In genomic region chr16:2531696-2532493, GRCh38 we compare ENCODE assay signal across 1 cellular context.
A peak's percentile ranks its signal among the peaks of the same experiment; 100 is the strongest.
TF ChIP-seq lines count a peak whose summit lies in the region.

No MANE protein-coding gene starts in this region.

TF ChIP-seq in K562, 482 proteins besides CTCF, POLR2A, EP300 and RAD21 (continued from another document and continues in another):
- no peak; the same call in 1 of the 2 replicates for TF ChIP-seq ZNF592 (IDR thresholded peaks at IDR 0.05)
- peak; percentile 64 for TF ChIP-seq ATF3 (IDR thresholded peaks at IDR 0.05)
- no peak for TF ChIP-seq ATF3 (CRISPR knock-in tag; conservative IDR thresholded peaks at IDR 0.05)
- peak; percentile 48; the same call in 1 of the 2 replicates for TF ChIP-seq RAD51 (IDR thresholded peaks at IDR 0.05; ENCODE audit: borderline replicate concordance, low read depth)
- peak; percentile 65 for TF ChIP-seq JUND (IDR thresholded peaks at IDR 0.05; ENCODE audit: borderline replicate concordance, low read depth, low read length)
- no peak for TF ChIP-seq JUND (tag; IDR thresholded peaks at IDR 0.05; ENCODE audit: borderline replicate concordance, low read depth, low read length)
- TF ChIP-seq, protein P1, sequence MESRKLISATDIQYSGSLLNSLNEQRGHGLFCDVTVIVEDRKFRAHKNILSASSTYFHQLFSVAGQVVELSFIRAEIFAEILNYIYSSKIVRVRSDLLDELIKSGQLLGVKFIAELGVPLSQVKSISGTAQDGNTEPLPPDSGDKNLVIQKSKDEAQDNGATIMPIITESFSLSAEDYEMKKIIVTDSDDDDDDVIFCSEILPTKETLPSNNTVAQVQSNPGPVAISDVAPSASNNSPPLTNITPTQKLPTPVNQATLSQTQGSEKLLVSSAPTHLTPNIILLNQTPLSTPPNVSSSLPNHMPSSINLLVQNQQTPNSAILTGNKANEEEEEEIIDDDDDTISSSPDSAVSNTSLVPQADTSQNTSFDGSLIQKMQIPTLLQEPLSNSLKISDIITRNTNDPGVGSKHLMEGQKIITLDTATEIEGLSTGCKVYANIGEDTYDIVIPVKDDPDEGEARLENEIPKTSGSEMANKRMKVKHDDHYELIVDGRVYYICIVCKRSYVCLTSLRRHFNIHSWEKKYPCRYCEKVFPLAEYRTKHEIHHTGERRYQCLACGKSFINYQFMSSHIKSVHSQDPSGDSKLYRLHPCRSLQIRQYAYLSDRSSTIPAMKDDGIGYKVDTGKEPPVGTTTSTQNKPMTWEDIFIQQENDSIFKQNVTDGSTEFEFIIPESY (CRISPR knock-in tag; IDR thresholded peaks at IDR 0.05), result peak; percentile 76
- peak; percentile 13; the same call in 1 of the 2 replicates for TF ChIP-seq ZFPM2 (CRISPR knock-in tag; IDR thresholded peaks at IDR 0.05)
- TF ChIP-seq CEBPG (CRISPR knock-in tag; IDR thresholded peaks at IDR 0.05), result peak; percentile 74
- peak in 1 of 2 experiments; percentile 40; a peak in 1 of 4 replicates for TF ChIP-seq CEBPG (tag; conservative IDR thresholded peaks at IDR 0.05 in 1 of 2, IDR thresholded peaks at IDR 0.05 in 1 of 2)
- no peak for TF ChIP-seq CSDE1 (IDR thresholded peaks at IDR 0.05)
- peak; percentile 53 to 76; a peak in 3 of 4 replicates for TF ChIP-seq FOXK2 (conservative IDR thresholded peaks at IDR 0.05 in 1 of 2, IDR thresholded peaks at IDR 0.05 in 1 of 2; ENCODE audit: low read depth in 2 of 2)
- TF ChIP-seq, protein P2, sequence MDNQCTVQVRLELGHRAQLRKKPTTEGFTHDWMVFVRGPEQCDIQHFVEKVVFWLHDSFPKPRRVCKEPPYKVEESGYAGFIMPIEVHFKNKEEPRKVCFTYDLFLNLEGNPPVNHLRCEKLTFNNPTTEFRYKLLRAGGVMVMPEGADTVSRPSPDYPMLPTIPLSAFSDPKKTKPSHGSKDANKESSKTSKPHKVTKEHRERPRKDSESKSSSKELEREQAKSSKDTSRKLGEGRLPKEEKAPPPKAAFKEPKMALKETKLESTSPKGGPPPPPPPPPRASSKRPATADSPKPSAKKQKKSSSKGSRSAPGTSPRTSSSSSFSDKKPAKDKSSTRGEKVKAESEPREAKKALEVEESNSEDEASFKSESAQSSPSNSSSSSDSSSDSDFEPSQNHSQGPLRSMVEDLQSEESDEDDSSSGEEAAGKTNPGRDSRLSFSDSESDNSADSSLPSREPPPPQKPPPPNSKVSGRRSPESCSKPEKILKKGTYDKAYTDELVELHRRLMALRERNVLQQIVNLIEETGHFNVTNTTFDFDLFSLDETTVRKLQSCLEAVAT (IDR thresholded peaks at IDR 0.05), result peak in 1 of 2 experiments; percentile 35; a peak in 1 of 4 replicates
- TF ChIP-seq ATF1 (CRISPR knock-in tag; IDR thresholded peaks at IDR 0.05), result peak; percentile 41; the same call in 1 of the 2 replicates
- peak; percentile 87 for TF ChIP-seq ATF1 (tag; IDR thresholded peaks at IDR 0.05)
- TF ChIP-seq NR2C1 (IDR thresholded peaks at IDR 0.05), result no peak
- no peak for TF ChIP-seq NR2C1 (tag; IDR thresholded peaks at IDR 0.05)
- TF ChIP-seq ESRRB (CRISPR knock-in tag; IDR thresholded peaks at IDR 0.05; ENCODE audit: borderline replicate concordance), result no peak
- no peak for TF ChIP-seq ZNF668 (CRISPR knock-in tag; IDR thresholded peaks at IDR 0.05)
- no peak for TF ChIP-seq HIVEP1 (CRISPR knock-in tag; IDR thresholded peaks at IDR 0.05)
- peak; percentile 63; the same call in 1 of the 2 replicates for TF ChIP-seq USF2 (CRISPR knock-in tag; IDR thresholded peaks at IDR 0.05)
- TF ChIP-seq E2F6 (IDR thresholded peaks at IDR 0.05; ENCODE audit: borderline replicate concordance in 1 of 2, extremely low read depth in 1 of 2, insufficient read depth in 1 of 2, insufficient read length in 1 of 2, low read depth in 1 of 2, low read length in 1 of 2, poor library complexity in 1 of 2, severe bottlenecking in 1 of 2), result peak; percentile 75 to 95
- 0 out of 2 replicates have a peak, but pooled peaks have one; percentile 40 for TF ChIP-seq POLR2AphosphoS5 (IDR thresholded peaks at IDR 0.05; ENCODE audit: control insufficient read depth, insufficient read depth, low read depth, low read length)
- TF ChIP-seq HNRNPK (IDR thresholded peaks at IDR 0.05; ENCODE audit: low read depth, low read length, poor library complexity, severe bottlenecking), result peak; percentile 62
- no peak for TF ChIP-seq TAF15 (IDR thresholded peaks at IDR 0.05; ENCODE audit: low read depth, low read length)
- TF ChIP-seq TSC22D4 (tag; IDR thresholded peaks at IDR 0.05), result no peak
- TF ChIP-seq, protein P3, sequence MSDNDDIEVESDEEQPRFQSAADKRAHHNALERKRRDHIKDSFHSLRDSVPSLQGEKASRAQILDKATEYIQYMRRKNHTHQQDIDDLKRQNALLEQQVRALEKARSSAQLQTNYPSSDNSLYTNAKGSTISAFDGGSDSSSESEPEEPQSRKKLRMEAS (CRISPR knock-in tag; IDR thresholded peaks at IDR 0.05), result peak; percentile 94
- TF ChIP-seq BRF1 (IDR thresholded peaks at IDR 0.05; ENCODE audit: borderline replicate concordance, extremely low read depth, insufficient read length), result no peak
- peak; percentile 97 for TF ChIP-seq BHLHE40 (IDR thresholded peaks at IDR 0.05; ENCODE audit: low read length)
- TF ChIP-seq, protein P4, sequence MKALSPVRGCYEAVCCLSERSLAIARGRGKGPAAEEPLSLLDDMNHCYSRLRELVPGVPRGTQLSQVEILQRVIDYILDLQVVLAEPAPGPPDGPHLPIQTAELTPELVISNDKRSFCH (CRISPR knock-in tag; IDR thresholded peaks at IDR 0.05), result no peak
- TF ChIP-seq, protein P4 (tag; IDR thresholded peaks at IDR 0.05), result peak; percentile 57; the same call in 1 of the 2 replicates
- TF ChIP-seq HINFP (tag; conservative IDR thresholded peaks at IDR 0.05; ENCODE audit: low read depth), result no peak
- TF ChIP-seq NKRF (IDR thresholded peaks at IDR 0.05; ENCODE audit: borderline replicate concordance), result peak; percentile 35; the same call in 1 of the 2 replicates
- TF ChIP-seq HDGF (IDR thresholded peaks at IDR 0.05), result no peak
- TF ChIP-seq, protein P5, sequence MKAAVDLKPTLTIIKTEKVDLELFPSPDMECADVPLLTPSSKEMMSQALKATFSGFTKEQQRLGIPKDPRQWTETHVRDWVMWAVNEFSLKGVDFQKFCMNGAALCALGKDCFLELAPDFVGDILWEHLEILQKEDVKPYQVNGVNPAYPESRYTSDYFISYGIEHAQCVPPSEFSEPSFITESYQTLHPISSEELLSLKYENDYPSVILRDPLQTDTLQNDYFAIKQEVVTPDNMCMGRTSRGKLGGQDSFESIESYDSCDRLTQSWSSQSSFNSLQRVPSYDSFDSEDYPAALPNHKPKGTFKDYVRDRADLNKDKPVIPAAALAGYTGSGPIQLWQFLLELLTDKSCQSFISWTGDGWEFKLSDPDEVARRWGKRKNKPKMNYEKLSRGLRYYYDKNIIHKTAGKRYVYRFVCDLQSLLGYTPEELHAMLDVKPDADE (conservative IDR thresholded peaks at IDR 0.05; ENCODE audit: control insufficient read depth, low read depth, low read length), result peak; percentile 78
- TF ChIP-seq ZNF77 (CRISPR knock-in tag; IDR thresholded peaks at IDR 0.05), result no peak
- no peak for TF ChIP-seq IRF2 (CRISPR knock-in tag; IDR thresholded peaks at IDR 0.05)
- 0 out of 2 replicates have a peak, but pooled peaks have one; percentile 6 for TF ChIP-seq TEAD4 (IDR thresholded peaks at IDR 0.05; ENCODE audit: low read length)
- TF ChIP-seq TEAD4 (CRISPR knock-in tag; IDR thresholded peaks at IDR 0.05; ENCODE audit: borderline replicate concordance), result no peak
- peak; percentile 95 for TF ChIP-seq CCNT2 (IDR thresholded peaks at IDR 0.05; ENCODE audit: borderline replicate concordance, extremely low read depth, insufficient read length, low read depth, low read length)
- TF ChIP-seq MECOM (CRISPR knock-in tag; IDR thresholded peaks at IDR 0.05), result no peak
- peak; percentile 63; the same call in 1 of the 2 replicates for TF ChIP-seq POLR2H (tag; IDR thresholded peaks at IDR 0.05; ENCODE audit: low read depth)
